In genomic region chr19:10390652-10391286, GRCh38 we compare ENCODE assay signal across 8 cellular contexts. TPM values are rescaled to one million over a fixed set of nuclear protein-coding genes. Genes with fewer than 3 reads are reported as not detected.
DNase-seq lines count a peak whose midpoint lies in the region; ATAC-seq and TF ChIP-seq lines count a peak whose summit lies in the region.

No MANE protein-coding gene starts in this region.

- DNase-seq in DMS53 treated with DMSO at 0.1 percent for 48 hours (lab: John Stamatoyannopoulos, UW; ENCODE audit: unreplicated experiment): peak; percentile 36
- peak; percentile 8 for DNase-seq in KG1 (lab: John Stamatoyannopoulos, UW)
- DNase-seq in RWPE2 (ENCODE audit: low spot score): no peak
- DNase-seq in activated naive CD4-positive, alpha-beta T cell treated with Interleukin-2 at 50 U/mL for 16 hours: peak; percentile 66
- peak; percentile 62 for DNase-seq in glomerular endothelial cell (ENCODE audit: extremely low read depth, low read depth, low spot score)
- peak; percentile 75 for DNase-seq in prostate gland (ENCODE audit: low spot score)

- no peak for TF ChIP-seq POLR2A in prostate gland (IDR thresholded peaks at IDR 0.05)

- peak; percentile 53; the same call in 2 of the 3 replicates for ATAC-seq in RWPE2 (ENCODE audit: low read depth)
- no peak for ATAC-seq in GM21447 (IDR thresholded peaks at IDR 0.05; ENCODE audit: unreplicated experiment)
- no peak for ATAC-seq in HG03095 (IDR thresholded peaks at IDR 0.05; ENCODE audit: unreplicated experiment)

- H3K4me1 ChIP-seq in RWPE2 (ENCODE audit: insufficient read depth, poor library complexity, severe bottlenecking): no peaks in the 10 kb centered on the region
- no peaks in the 10 kb centered on the region for H3K4me1 ChIP-seq in prostate gland (replicated peaks)

- H3K27me3 ChIP-seq in RWPE2 (ENCODE audit: insufficient read depth, poor library complexity, severe bottlenecking) (no peaks in the 10 kb centered on the region), prostate gland (replicated peaks; ENCODE audit: insufficient read depth) (no peaks in the 10 kb centered on the region)

- 41% methylated on average over 9 of the region's 9 CpGs for WGBS in prostate gland

- H3K4me3 ChIP-seq in RWPE2 (ENCODE audit: severe bottlenecking) (no peak overlapping the region), prostate gland (no peak overlapping the region)

- intact Hi-C loops in prostate gland (cut with DNase I): no loop called here

- no peak overlapping the region for H3K27ac ChIP-seq in RWPE2 (ENCODE audit: poor library complexity, severe bottlenecking)
- H3K27ac ChIP-seq in prostate gland: no peak overlapping the region

- H3K36me3 ChIP-seq in RWPE2 (ENCODE audit: low read depth): peaks cover 47% of the 10 kb centered on the region
- H3K36me3 ChIP-seq in prostate gland: peaks cover 8 to 15% of the 10 kb centered on the region in 2 donors

- TF ChIP-seq CTCF in RWPE2 (IDR thresholded peaks at IDR 0.05; ENCODE audit: poor library complexity, severe bottlenecking) (peak; percentile 83), prostate gland (IDR thresholded peaks at IDR 0.05) (peak; percentile 66 to 83 (median 74))

- no peaks in the 10 kb centered on the region for H3K9me3 ChIP-seq in RWPE2 (ENCODE audit: severe bottlenecking)
- H3K9me3 ChIP-seq in prostate gland: no peaks in the 10 kb centered on the region

RNA-seq across cellular contexts. Expression of gene TYK2, which starts 10.4 kb away (rescaled TPM):
- total RNA-seq in glomerular endothelial cell: 83.1 and 178 TPM in 2 replicates
- total RNA-seq in prostate gland: 100 to 1,000 TPM in 1 of 2 donors, 10 to 100 TPM in 1; 90.8 to 161 TPM

RNA-seq across cellular contexts. Expression of gene CDC37, which starts 12.6 kb away (rescaled TPM):
- total RNA-seq in glomerular endothelial cell (276 and 332 TPM in 2 replicates), prostate gland (100 to 1,000 TPM; 135 to 159 TPM)

RNA-seq across cellular contexts. Expression of gene PDE4A, which starts 29.6 kb away (rescaled TPM):
- total RNA-seq in glomerular endothelial cell (4.8 and 5.3 TPM in 2 replicates), prostate gland (10 to 100 TPM; 14.5 to 15.1 TPM)

RNA-seq across cellular contexts. Expression of gene ICAM3, which starts 51.3 kb away (rescaled TPM):
- total RNA-seq in glomerular endothelial cell: 9.3 and 11.3 TPM in 2 replicates
- total RNA-seq in prostate gland: 1 to 10 TPM; 6.4 to 6.5 TPM

RNA-seq across cellular contexts. Expression of gene RAVER1, which starts 57.4 kb away (rescaled TPM):
- total RNA-seq in glomerular endothelial cell (37.4 and 68.2 TPM in 2 replicates), prostate gland (10 to 100 TPM; 50.2 to 53.2 TPM)
